30 cellular contexts compared by ENCODE assay signal in genomic region chr5:64952961-64953360, GRCh38.
"Had no signal": no experiment of that assay in that cellular context is flagged by ENCODE, and none has a peak within 500 bp of the region (broad histone marks: within the 10 kb centered on the region; RNA-seq: fewer than 3 reads in every experiment).

No MANE protein-coding gene starts in this region.

- H3K4me3 ChIP-seq: adrenal gland, ascending aorta, body of pancreas, MG63, Peyer's patch, SJCRH30 had no signal

- H3K9me2 ChIP-seq: SK-N-SH had no signal

- H3K4me2 ChIP-seq: KMS-11, SK-N-SH had no signal

- H3K27ac ChIP-seq: adrenal gland, ascending aorta, body of pancreas, KMS-11, Peyer's patch, RWPE1, SJCRH30, WERI-Rb-1 had no signal

- H3K9me3 ChIP-seq: adrenal gland, ascending aorta, body of pancreas, Peyer's patch, SJCRH30 had no signal

- H3K36me3 ChIP-seq: adrenal gland, ascending aorta, MG63, Peyer's patch, SJCRH30, WERI-Rb-1 had no signal

- H3K4me1 ChIP-seq: adrenal gland, ascending aorta, body of pancreas, Peyer's patch, SJCRH30 had no signal

- DNase-seq: activated CD4-positive, alpha-beta memory T cell treated with anti-CD3 and anti-CD28 coated beads, Interleukin-2, amount 10 ng/mL, durations not matched to agents 7 days and 5 days; activated CD4-positive, alpha-beta T cell treated with anti-CD3 and anti-CD28 coated beads for 36 hours; activated CD4-positive, alpha-beta T cell treated with anti-CD3 and anti-CD28 coated beads, Interleukin-2, amount 50 U/mL, for 1 hour; activated gamma-delta T cell; activated naive CD4-positive, alpha-beta T cell treated with anti-CD3 and anti-CD28 coated beads, Interleukin-2, amount 10 ng/mL, durations not matched to agents 7 days and 5 days; activated naive CD8-positive, alpha-beta T cell treated with anti-CD3 and anti-CD28 coated beads for 36 hours; activated T-cell treated with anti-CD3 and anti-CD28 coated beads for 4 hours; activated T-cell treated with anti-CD3 and anti-CD28 coated beads, Interleukin-2, amount 50 U/mL, for 48 hours; adrenal gland; body of pancreas; central memory CD4-positive, alpha-beta T cell; MG63; NCI-H1092; NCI-H1417; NCI-H1930; NCI-H2107; NCI-H2171 treated with DMSO at 0.1 percent for 48 hours; NCI-H345; NCI-H510A; NCI-H69; NK-92 treated with Interleukin-12 subunit alpha and Interleukin-12 subunit beta, amount 100 ng/mL, for 24 hours; Peyer's patch; Right ventricle myocardium superior; SJCRH30; SK-N-SH; T-helper 1 cell; WERI-Rb-1 had no signal

- H3K27me3 ChIP-seq: adrenal gland, ascending aorta, body of pancreas, MG63, Peyer's patch, SJCRH30 had no signal
